Comparison of ENCODE assay signal across 1 cellular context in genomic region chr20:36866164-36866563, GRCh38.
TF ChIP-seq lines count a peak whose summit lies in the region.

No MANE protein-coding gene starts in this region.

TF ChIP-seq in HepG2, 621 proteins besides CTCF, POLR2A, EP300 and RAD21 (continued from another document):
- TF ChIP-seq ZNF280D (CRISPR knock-in tag; IDR thresholded peaks at IDR 0.05) (no peak), PAX8 (CRISPR knock-in tag; IDR thresholded peaks at IDR 0.05; ENCODE audit: borderline replicate concordance) (no peak), NR1H2 (CRISPR knock-in tag; IDR thresholded peaks at IDR 0.05; ENCODE audit: borderline replicate concordance, low read depth) (no peak), MLLT10 (CRISPR knock-in tag; IDR thresholded peaks at IDR 0.05) (no peak), NONO (IDR thresholded peaks at IDR 0.05) (no peak), NONO (CRISPR knock-in tag; conservative IDR thresholded peaks at IDR 0.05) (no peak), CSRNP2 (CRISPR knock-in tag; conservative IDR thresholded peaks at IDR 0.05; ENCODE audit: low read depth) (no peak), MTF1 (CRISPR knock-in tag; IDR thresholded peaks at IDR 0.05) (no peak), ZNF460 (CRISPR knock-in tag; IDR thresholded peaks at IDR 0.05; ENCODE audit: borderline replicate concordance) (no peak), ZFP91 (CRISPR knock-in tag; IDR thresholded peaks at IDR 0.05; ENCODE audit: borderline replicate concordance) (0 out of 2 replicates have a peak, but pooled peaks have one; percentile 7), ZFX (CRISPR knock-in tag; IDR thresholded peaks at IDR 0.05; ENCODE audit: low read depth) (no peak), ZNF724P (CRISPR knock-in tag; IDR thresholded peaks at IDR 0.05; ENCODE audit: borderline replicate concordance) (no peak), ZC3H13 (CRISPR knock-in tag; IDR thresholded peaks at IDR 0.05) (no peak), HOMEZ (CRISPR knock-in tag; IDR thresholded peaks at IDR 0.05; ENCODE audit: low read depth) (no peak), SALL1 (CRISPR knock-in tag; IDR thresholded peaks at IDR 0.05) (no peak), ZNF430 (CRISPR knock-in tag; IDR thresholded peaks at IDR 0.05) (no peak), ATRX (CRISPR knock-in tag; IDR thresholded peaks at IDR 0.05; ENCODE audit: borderline replicate concordance) (no peak), ZNF749 (CRISPR knock-in tag; IDR thresholded peaks at IDR 0.05; ENCODE audit: borderline replicate concordance) (no peak), NPAS2 (CRISPR knock-in tag; IDR thresholded peaks at IDR 0.05; ENCODE audit: borderline replicate concordance) (no peak), ZNF879 (CRISPR knock-in tag; IDR thresholded peaks at IDR 0.05) (no peak), MAFK (conservative IDR thresholded peaks at IDR 0.05 in 1 of 2, IDR thresholded peaks at IDR 0.05 in 1 of 2; ENCODE audit: low read length in 2 of 2) (no peak), ZFP41 (CRISPR knock-in tag; IDR thresholded peaks at IDR 0.05; ENCODE audit: borderline replicate concordance) (no peak), KMT2B (CRISPR knock-in tag; IDR thresholded peaks at IDR 0.05) (no peak), FOXK1 (CRISPR knock-in tag; IDR thresholded peaks at IDR 0.05; ENCODE audit: borderline replicate concordance, low read depth) (no peak), ZNF891 (CRISPR knock-in tag; IDR thresholded peaks at IDR 0.05) (no peak), MBNL3 (CRISPR knock-in tag; conservative IDR thresholded peaks at IDR 0.05) (no peak), THRA (CRISPR knock-in tag; IDR thresholded peaks at IDR 0.05; ENCODE audit: borderline replicate concordance) (no peak), RAD51 (IDR thresholded peaks at IDR 0.05; ENCODE audit: borderline replicate concordance) (no peak), CREM (IDR thresholded peaks at IDR 0.05) (no peak), CREM (CRISPR knock-in tag; IDR thresholded peaks at IDR 0.05) (no peak), SALL2 (CRISPR knock-in tag; IDR thresholded peaks at IDR 0.05) (no peak), NR2C2 (CRISPR knock-in tag; IDR thresholded peaks at IDR 0.05; ENCODE audit: borderline replicate concordance) (no peak), CBX1 (IDR thresholded peaks at IDR 0.05; ENCODE audit: low read depth) (no peak), ZNF7 (CRISPR knock-in tag; IDR thresholded peaks at IDR 0.05) (no peak), ETV5 (CRISPR knock-in tag; IDR thresholded peaks at IDR 0.05; ENCODE audit: borderline replicate concordance) (0 out of 2 replicates have a peak, but pooled peaks have one; percentile 21), ZMYM2 (CRISPR knock-in tag; IDR thresholded peaks at IDR 0.05) (no peak), ZMYM3 (CRISPR knock-in tag; IDR thresholded peaks at IDR 0.05) (no peak), ZNF382 (CRISPR knock-in tag; IDR thresholded peaks at IDR 0.05; ENCODE audit: borderline replicate concordance) (no peak), NCOR1 (IDR thresholded peaks at IDR 0.05; ENCODE audit: borderline replicate concordance, low read length) (no peak), HMGXB4 (CRISPR knock-in tag; IDR thresholded peaks at IDR 0.05; ENCODE audit: borderline replicate concordance in 1 of 2, low read depth in 1 of 2) (no peak), TCF7 (IDR thresholded peaks at IDR 0.05; ENCODE audit: low read depth) (no peak), ARID5B (CRISPR knock-in tag; IDR thresholded peaks at IDR 0.05) (0 out of 2 replicates have a peak, but pooled peaks have one; percentile 12), ZNF776 (CRISPR knock-in tag; IDR thresholded peaks at IDR 0.05) (no peak), HNRNPLL (IDR thresholded peaks at IDR 0.05; ENCODE audit: low read depth, low read length, poor library complexity, severe bottlenecking) (no peak), ZNF484 (CRISPR knock-in tag; IDR thresholded peaks at IDR 0.05; ENCODE audit: borderline replicate concordance, low read depth) (no peak), PCBP1 (IDR thresholded peaks at IDR 0.05; ENCODE audit: borderline replicate concordance, low read depth, low read length) (no peak), GTF3A (CRISPR knock-in tag; conservative IDR thresholded peaks at IDR 0.05) (no peak), HNF4A (CRISPR knock-in tag; IDR thresholded peaks at IDR 0.05) (peak; percentile 20; the same call in 1 of the 2 replicates), ZNF777 (CRISPR knock-in tag; IDR thresholded peaks at IDR 0.05) (peak; percentile 58; the same call in 1 of the 2 replicates), ZNF367 (CRISPR knock-in tag; IDR thresholded peaks at IDR 0.05; ENCODE audit: borderline replicate concordance) (no peak), MYPOP (CRISPR knock-in tag; IDR thresholded peaks at IDR 0.05) (no peak)
